In the genomic region with DNA sequence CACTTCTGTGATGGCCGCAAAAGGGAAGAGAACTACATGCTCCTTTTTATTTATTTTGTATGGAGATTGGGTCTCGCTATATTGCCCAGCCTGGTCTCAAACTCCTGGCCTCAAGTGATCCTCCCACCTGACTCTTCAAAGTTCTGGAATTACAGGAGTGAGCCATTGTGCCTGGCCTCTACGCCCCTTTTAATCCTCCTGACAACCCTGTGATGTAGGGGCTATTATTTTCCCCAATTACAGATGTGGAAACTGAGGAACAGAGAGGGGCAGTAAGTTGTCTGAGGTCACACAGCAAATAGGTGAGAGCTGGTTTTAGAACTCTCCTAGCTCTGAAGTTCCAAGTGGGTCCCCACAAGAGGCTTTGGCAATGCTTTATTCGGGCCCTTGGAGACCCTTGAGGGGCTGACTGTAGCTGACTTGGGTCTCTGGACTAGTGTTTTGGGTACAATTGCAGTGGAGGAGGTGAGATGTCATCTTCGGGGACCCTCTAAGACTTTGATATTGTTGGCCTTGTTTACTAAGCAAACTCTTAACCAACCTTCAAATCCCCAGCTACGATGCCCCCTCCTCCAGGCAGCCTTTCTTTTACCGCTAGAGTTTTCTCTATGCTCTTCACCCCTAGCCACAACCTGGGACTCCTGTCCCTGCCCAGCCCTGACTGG, we compare ENCODE assay signal across 1 cellular context.
TF ChIP-seq lines count a peak whose summit lies in the region.

No MANE protein-coding gene starts in this region.

TF ChIP-seq in H1, 55 proteins besides CTCF, POLR2A, EP300 and RAD21:
- TF ChIP-seq, protein P1, sequence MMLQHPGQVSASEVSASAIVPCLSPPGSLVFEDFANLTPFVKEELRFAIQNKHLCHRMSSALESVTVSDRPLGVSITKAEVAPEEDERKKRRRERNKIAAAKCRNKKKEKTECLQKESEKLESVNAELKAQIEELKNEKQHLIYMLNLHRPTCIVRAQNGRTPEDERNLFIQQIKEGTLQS (IDR thresholded peaks at IDR 0.05; ENCODE audit: insufficient read depth, low read depth, low read length): no peak
- peak; percentile 92 for TF ChIP-seq KDM1A (IDR thresholded peaks at IDR 0.05; ENCODE audit: borderline replicate concordance, low read length)
- no peak for TF ChIP-seq PHF8 (conservative IDR thresholded peaks at IDR 0.05; ENCODE audit: low read depth, low read length)
- TF ChIP-seq HDAC2 (IDR thresholded peaks at IDR 0.05; ENCODE audit: borderline replicate concordance in 1 of 2, low read depth in 2 of 2, low read length in 2 of 2): peak in 1 of 2 experiments; percentile 62; a peak in 1 of 4 replicates
- no peak for TF ChIP-seq BCL11A (IDR thresholded peaks at IDR 0.05; ENCODE audit: low read depth in 2 of 2, low read length in 2 of 2)
- TF ChIP-seq CBX8 (IDR thresholded peaks at IDR 0.05; ENCODE audit: borderline replicate concordance, low read depth, low read length): no peak
- TF ChIP-seq, protein P2, sequence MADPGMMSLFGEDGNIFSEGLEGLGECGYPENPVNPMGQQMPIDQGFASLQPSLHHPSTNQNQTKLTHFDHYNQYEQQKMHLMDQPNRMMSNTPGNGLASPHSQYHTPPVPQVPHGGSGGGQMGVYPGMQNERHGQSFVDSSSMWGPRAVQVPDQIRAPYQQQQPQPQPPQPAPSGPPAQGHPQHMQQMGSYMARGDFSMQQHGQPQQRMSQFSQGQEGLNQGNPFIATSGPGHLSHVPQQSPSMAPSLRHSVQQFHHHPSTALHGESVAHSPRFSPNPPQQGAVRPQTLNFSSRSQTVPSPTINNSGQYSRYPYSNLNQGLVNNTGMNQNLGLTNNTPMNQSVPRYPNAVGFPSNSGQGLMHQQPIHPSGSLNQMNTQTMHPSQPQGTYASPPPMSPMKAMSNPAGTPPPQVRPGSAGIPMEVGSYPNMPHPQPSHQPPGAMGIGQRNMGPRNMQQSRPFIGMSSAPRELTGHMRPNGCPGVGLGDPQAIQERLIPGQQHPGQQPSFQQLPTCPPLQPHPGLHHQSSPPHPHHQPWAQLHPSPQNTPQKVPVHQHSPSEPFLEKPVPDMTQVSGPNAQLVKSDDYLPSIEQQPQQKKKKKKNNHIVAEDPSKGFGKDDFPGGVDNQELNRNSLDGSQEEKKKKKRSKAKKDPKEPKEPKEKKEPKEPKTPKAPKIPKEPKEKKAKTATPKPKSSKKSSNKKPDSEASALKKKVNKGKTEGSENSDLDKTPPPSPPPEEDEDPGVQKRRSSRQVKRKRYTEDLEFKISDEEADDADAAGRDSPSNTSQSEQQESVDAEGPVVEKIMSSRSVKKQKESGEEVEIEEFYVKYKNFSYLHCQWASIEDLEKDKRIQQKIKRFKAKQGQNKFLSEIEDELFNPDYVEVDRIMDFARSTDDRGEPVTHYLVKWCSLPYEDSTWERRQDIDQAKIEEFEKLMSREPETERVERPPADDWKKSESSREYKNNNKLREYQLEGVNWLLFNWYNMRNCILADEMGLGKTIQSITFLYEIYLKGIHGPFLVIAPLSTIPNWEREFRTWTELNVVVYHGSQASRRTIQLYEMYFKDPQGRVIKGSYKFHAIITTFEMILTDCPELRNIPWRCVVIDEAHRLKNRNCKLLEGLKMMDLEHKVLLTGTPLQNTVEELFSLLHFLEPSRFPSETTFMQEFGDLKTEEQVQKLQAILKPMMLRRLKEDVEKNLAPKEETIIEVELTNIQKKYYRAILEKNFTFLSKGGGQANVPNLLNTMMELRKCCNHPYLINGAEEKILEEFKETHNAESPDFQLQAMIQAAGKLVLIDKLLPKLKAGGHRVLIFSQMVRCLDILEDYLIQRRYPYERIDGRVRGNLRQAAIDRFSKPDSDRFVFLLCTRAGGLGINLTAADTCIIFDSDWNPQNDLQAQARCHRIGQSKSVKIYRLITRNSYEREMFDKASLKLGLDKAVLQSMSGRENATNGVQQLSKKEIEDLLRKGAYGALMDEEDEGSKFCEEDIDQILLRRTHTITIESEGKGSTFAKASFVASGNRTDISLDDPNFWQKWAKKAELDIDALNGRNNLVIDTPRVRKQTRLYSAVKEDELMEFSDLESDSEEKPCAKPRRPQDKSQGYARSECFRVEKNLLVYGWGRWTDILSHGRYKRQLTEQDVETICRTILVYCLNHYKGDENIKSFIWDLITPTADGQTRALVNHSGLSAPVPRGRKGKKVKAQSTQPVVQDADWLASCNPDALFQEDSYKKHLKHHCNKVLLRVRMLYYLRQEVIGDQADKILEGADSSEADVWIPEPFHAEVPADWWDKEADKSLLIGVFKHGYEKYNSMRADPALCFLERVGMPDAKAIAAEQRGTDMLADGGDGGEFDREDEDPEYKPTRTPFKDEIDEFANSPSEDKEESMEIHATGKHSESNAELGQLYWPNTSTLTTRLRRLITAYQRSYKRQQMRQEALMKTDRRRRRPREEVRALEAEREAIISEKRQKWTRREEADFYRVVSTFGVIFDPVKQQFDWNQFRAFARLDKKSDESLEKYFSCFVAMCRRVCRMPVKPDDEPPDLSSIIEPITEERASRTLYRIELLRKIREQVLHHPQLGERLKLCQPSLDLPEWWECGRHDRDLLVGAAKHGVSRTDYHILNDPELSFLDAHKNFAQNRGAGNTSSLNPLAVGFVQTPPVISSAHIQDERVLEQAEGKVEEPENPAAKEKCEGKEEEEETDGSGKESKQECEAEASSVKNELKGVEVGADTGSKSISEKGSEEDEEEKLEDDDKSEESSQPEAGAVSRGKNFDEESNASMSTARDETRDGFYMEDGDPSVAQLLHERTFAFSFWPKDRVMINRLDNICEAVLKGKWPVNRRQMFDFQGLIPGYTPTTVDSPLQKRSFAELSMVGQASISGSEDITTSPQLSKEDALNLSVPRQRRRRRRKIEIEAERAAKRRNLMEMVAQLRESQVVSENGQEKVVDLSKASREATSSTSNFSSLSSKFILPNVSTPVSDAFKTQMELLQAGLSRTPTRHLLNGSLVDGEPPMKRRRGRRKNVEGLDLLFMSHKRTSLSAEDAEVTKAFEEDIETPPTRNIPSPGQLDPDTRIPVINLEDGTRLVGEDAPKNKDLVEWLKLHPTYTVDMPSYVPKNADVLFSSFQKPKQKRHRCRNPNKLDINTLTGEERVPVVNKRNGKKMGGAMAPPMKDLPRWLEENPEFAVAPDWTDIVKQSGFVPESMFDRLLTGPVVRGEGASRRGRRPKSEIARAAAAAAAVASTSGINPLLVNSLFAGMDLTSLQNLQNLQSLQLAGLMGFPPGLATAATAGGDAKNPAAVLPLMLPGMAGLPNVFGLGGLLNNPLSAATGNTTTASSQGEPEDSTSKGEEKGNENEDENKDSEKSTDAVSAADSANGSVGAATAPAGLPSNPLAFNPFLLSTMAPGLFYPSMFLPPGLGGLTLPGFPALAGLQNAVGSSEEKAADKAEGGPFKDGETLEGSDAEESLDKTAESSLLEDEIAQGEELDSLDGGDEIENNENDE (IDR thresholded peaks at IDR 0.05; ENCODE audit: insufficient replicate concordance, low read length): no peak
- TF ChIP-seq, protein P3, sequence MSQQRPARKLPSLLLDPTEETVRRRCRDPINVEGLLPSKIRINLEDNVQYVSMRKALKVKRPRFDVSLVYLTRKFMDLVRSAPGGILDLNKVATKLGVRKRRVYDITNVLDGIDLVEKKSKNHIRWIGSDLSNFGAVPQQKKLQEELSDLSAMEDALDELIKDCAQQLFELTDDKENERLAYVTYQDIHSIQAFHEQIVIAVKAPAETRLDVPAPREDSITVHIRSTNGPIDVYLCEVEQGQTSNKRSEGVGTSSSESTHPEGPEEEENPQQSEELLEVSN (IDR thresholded peaks at IDR 0.05): no peak
- TF ChIP-seq MAFK (IDR thresholded peaks at IDR 0.05; ENCODE audit: low read depth, low read length): no peak
- TF ChIP-seq SP1 (IDR thresholded peaks at IDR 0.05; ENCODE audit: low read depth, low read length): 0 out of 2 replicates have a peak, but pooled peaks have one; percentile 1
- no peak for TF ChIP-seq CTBP2 (IDR thresholded peaks at IDR 0.05; ENCODE audit: borderline replicate concordance, insufficient read depth, insufficient read length, low read length)
- no peak for TF ChIP-seq HDAC6 (IDR thresholded peaks at IDR 0.05; ENCODE audit: low read depth, low read length)
